Comparison of ENCODE assay signal across 9 cellular contexts in genomic region chr7:79454325-79454960, GRCh38. TPM values are rescaled to one million over a fixed set of nuclear protein-coding genes. Genes with fewer than 3 reads are reported as not detected.
DNase-seq lines count a peak whose midpoint lies in the region; ATAC-seq and TF ChIP-seq lines count a peak whose summit lies in the region.
"Had no signal": no experiment of that assay in that cellular context is flagged by ENCODE, and none has a peak within 500 bp of the region (broad histone marks: within the 10 kb centered on the region; RNA-seq: fewer than 3 reads in every experiment).

No MANE protein-coding gene starts in this region.

- TF ChIP-seq CTCF in epithelial cell of proximal tubule (conservative IDR thresholded peaks at IDR 0.05; ENCODE audit: low read depth, low read length) (no peak), upper lobe of left lung (IDR thresholded peaks at IDR 0.05) (no peak)

- no peaks in the 10 kb centered on the region for H3K36me3 ChIP-seq in upper lobe of left lung

- no peak for TF ChIP-seq EP300 in upper lobe of left lung (IDR thresholded peaks at IDR 0.05)

- no peak for TF ChIP-seq POLR2A in upper lobe of left lung (IDR thresholded peaks at IDR 0.05)

- H3K27me3 ChIP-seq in upper lobe of left lung = no peaks in the 10 kb centered on the region

- 9 to 18% methylated on average over 21 to 24 of the region's 24 CpGs for WGBS in upper lobe of left lung, 2 donors

- H3K4me1 ChIP-seq in upper lobe of left lung = peaks cover 5 to 17% (median 9%) of the 10 kb centered on the region in 4 donors

- H3K4me3 ChIP-seq in epithelial cell of proximal tubule (ENCODE audit: low read depth, low read length) = peak overlapping the region; percentile 87
- peak overlapping the region; percentile 29 to 67 (median 60) for H3K4me3 ChIP-seq in upper lobe of left lung

- DNase-seq in NCI-H2227 (lab: John Stamatoyannopoulos, UW; ENCODE audit: unreplicated experiment) = peak; percentile 69
- no peak for DNase-seq in NCI-H2227 treated with DMSO at 0.1 percent for 48 hours (lab: John Stamatoyannopoulos, UW)
- DNase-seq in epithelial cell of proximal tubule (ENCODE audit: low read depth) = no peak
- DNase-seq in midbrain (lab: John Stamatoyannopoulos, UW) = peak; percentile 86
- peak; percentile 26 to 89 for DNase-seq in upper lobe of left lung
- no peak for DNase-seq in amniotic stem cell (lab: John Stamatoyannopoulos, UW)
- no peak for DNase-seq in NOMO-1 treated with dmso at 0.1 percent for 144 hours (lab: John Stamatoyannopoulos, UW; ENCODE audit: unreplicated experiment)
- no peak for DNase-seq in effector CD8-positive, alpha-beta T cell (lab: John Stamatoyannopoulos, UW)

- H3K27ac ChIP-seq in upper lobe of left lung = peak overlapping the region; percentile 81 to 88 (median 87)
- H3K27ac ChIP-seq: 22Rv1 had no signal

- no peaks in the 10 kb centered on the region for H3K9me3 ChIP-seq in upper lobe of left lung

- peak; percentile 24 to 64 for ATAC-seq in upper lobe of left lung (ENCODE audit: low FRiP score in 2 of 2)

RNA-seq across cellular contexts. Expression of gene MAGI2, which starts 1.0 kb away (rescaled TPM):
- total RNA-seq in epithelial cell of proximal tubule (0.43 and 0.92 TPM in 2 replicates), upper lobe of left lung (10 to 100 TPM in 4 of 6 donors, 1 to 10 TPM in 2; 7.9 to 84.9 (median 11.8) TPM)

Comparison
In these comparisons a context has a peak if more than half of its experiments do, and no peak if none do; other contexts are left out.
1. DNase-seq: peak in NCI-H2227 (single experiment), midbrain (single experiment) and upper lobe of left lung (2 of 2); none in NCI-H2227 treated with DMSO at 0.1 percent for 48 hours (single experiment), epithelial cell of proximal tubule (single experiment), amniotic stem cell (single experiment), NOMO-1 treated with dmso at 0.1 percent for 144 hours (single experiment) and effector CD8-positive, alpha-beta T cell (single experiment).